13 cellular contexts compared by ENCODE assay signal in the genomic region with DNA sequence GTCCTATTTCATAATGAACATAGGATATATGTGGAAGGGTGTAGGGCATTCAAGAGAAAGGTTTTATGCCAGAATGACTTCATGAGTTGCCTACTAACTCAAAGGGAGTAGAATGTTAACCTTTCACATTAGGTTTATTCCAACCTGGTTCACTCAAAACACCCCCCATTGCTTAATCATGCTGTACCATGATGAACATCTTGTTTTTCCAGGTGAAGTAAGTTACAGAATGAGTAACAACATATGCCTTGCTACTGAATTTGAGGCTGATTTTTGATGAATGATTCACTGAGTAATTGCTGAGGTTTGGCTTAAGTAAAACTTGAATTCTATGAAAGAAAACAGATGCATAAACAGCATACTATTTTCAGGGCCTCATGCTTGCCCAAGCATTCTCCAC. TPM values are rescaled to one million over a fixed set of nuclear protein-coding genes. Genes with fewer than 3 reads are reported as not detected.
A peak's percentile ranks its signal among the peaks of the same experiment; 100 is the strongest.
DNase-seq lines count a peak whose midpoint lies in the region; ATAC-seq and TF ChIP-seq lines count a peak whose summit lies in the region.
"Had no signal": no experiment of that assay in that cellular context is flagged by ENCODE, and none has a peak within 500 bp of the region (broad histone marks: within the 10 kb centered on the region; RNA-seq: fewer than 3 reads in every experiment).

No MANE protein-coding gene starts in this region.

- peaks cover 61% of the 10 kb centered on the region for H3K4me1 Mint-ChIP-seq in MCF 10A (ENCODE audit: insufficient read depth, unreplicated experiment)
- no peaks in the 10 kb centered on the region for H3K4me1 Mint-ChIP-seq in naive thymus-derived CD4-positive, alpha-beta T cell

- no peaks in the 10 kb centered on the region for H3K9me3 ChIP-seq in breast epithelium
- no peaks in the 10 kb centered on the region for H3K9me3 ChIP-seq in naive thymus-derived CD4-positive, alpha-beta T cell (ENCODE audit: control insufficient read depth in 2 of 3, low read length in 3 of 3)
- H3K9me3 ChIP-seq: gastrocnemius medialis had no signal

- H3K27me3 ChIP-seq in breast epithelium, result no peaks in the 10 kb centered on the region
- H3K27me3 ChIP-seq in naive thymus-derived CD4-positive, alpha-beta T cell (ENCODE audit: control insufficient read depth in 2 of 2, insufficient read depth in 2 of 2, low read length in 2 of 2), result peaks cover 0 to 3% of the 10 kb centered on the region in 2 donors
- H3K27me3 ChIP-seq: gastrocnemius medialis had no signal

- H3K4me3 Mint-ChIP-seq in MCF 10A (ENCODE audit: unreplicated experiment), result no peak overlapping the region
- no peak overlapping the region for H3K4me3 Mint-ChIP-seq in naive thymus-derived CD4-positive, alpha-beta T cell
- H3K4me3 Mint-ChIP-seq: activated T-helper 1 cell treated with anti-CD3 and anti-CD28 coated beads, Interleukin-12 subunit alpha, Interleukin-12 subunit beta, Interleukin-2, Interleukin-4 antibody, amounts not matched to agents 30 ng/mL and 10 ng/mL and 1 ng/mL, durations not matched to agents 14 hours and 24 hours and 36 hours; nephron progenitor cell had no signal

- TF ChIP-seq CTCF in MCF 10A (IDR thresholded peaks at IDR 0.05; ENCODE audit: unreplicated experiment) (no peak), breast epithelium (IDR thresholded peaks at IDR 0.05) (no peak), fibroblast of mammary gland (conservative IDR thresholded peaks at IDR 0.05; ENCODE audit: control insufficient read depth, insufficient read depth, low read depth, low read length) (no peak)

- DNase-seq in MCF 10A (ENCODE audit: unreplicated experiment), result peak; percentile 84
- DNase-seq in breast epithelium (ENCODE audit: low spot score in 2 of 2), result no peak
- peak; percentile 62 for DNase-seq in RPMI7951 (ENCODE audit: low read depth)
- peak; percentile 96 for DNase-seq in fibroblast of mammary gland (ENCODE audit: low read depth)
- no peak for DNase-seq in naive thymus-derived CD4-positive, alpha-beta T cell
- DNase-seq: gastrocnemius medialis, GF-D8, nephron progenitor cell had no signal

- H3K4me3 ChIP-seq in breast epithelium (no peak overlapping the region), fibroblast of mammary gland (ENCODE audit: control insufficient read depth, low read depth, low read length) (no peak overlapping the region)
- no peak overlapping the region for H3K4me3 ChIP-seq in naive thymus-derived CD4-positive, alpha-beta T cell (ENCODE audit: low read length)
- H3K4me3 ChIP-seq: gastrocnemius medialis had no signal

- CTCF ChIA-PET in MCF 10A (lab: Yijun Ruan, JAX), result interaction anchor here (0.6 to 2.0 kb wide), 4 partner anchors 60 to 157 kb away, joined by 3 to 8 read pairs (median 4); partner anchors contain the start of gene CLDN1
- CTCF ChIA-PET in naive thymus-derived CD4-positive, alpha-beta T cell (lab: Charles Lee), result no interaction called here

- no peak for TF ChIP-seq POLR2A in breast epithelium (IDR thresholded peaks at IDR 0.05)

- no peaks in the 10 kb centered on the region for H3K27me3 Mint-ChIP-seq in MCF 10A (ENCODE audit: insufficient read depth, unreplicated experiment)
- peaks cover 2 to 17% (median 9%) of the 10 kb centered on the region in 5 donors for H3K27me3 Mint-ChIP-seq in naive thymus-derived CD4-positive, alpha-beta T cell

- no peaks in the 10 kb centered on the region for H3K36me3 Mint-ChIP-seq in MCF 10A (ENCODE audit: insufficient read depth, unreplicated experiment)
- H3K36me3 Mint-ChIP-seq in naive thymus-derived CD4-positive, alpha-beta T cell, result no peaks in the 10 kb centered on the region

- H3K27ac Mint-ChIP-seq in MCF 10A (ENCODE audit: low read depth, unreplicated experiment), result peak overlapping the region; percentile 97
- H3K27ac Mint-ChIP-seq in naive thymus-derived CD4-positive, alpha-beta T cell, result no peak overlapping the region
- H3K27ac Mint-ChIP-seq: activated T-helper 1 cell treated with anti-CD3 and anti-CD28 coated beads, Interleukin-12 subunit alpha, Interleukin-12 subunit beta, Interleukin-2, Interleukin-4 antibody, amounts not matched to agents 30 ng/mL and 10 ng/mL and 1 ng/mL, durations not matched to agents 14 hours and 24 hours and 36 hours; nephron progenitor cell had no signal

- no peaks in the 10 kb centered on the region for H3K36me3 ChIP-seq in breast epithelium
- no peaks in the 10 kb centered on the region for H3K36me3 ChIP-seq in naive thymus-derived CD4-positive, alpha-beta T cell (ENCODE audit: control insufficient read depth in 2 of 3, insufficient read depth in 3 of 3, low read length in 3 of 3)
- H3K36me3 ChIP-seq: gastrocnemius medialis had no signal

- no peak overlapping the region for H3K27ac ChIP-seq in breast epithelium
- H3K27ac ChIP-seq in naive thymus-derived CD4-positive, alpha-beta T cell (ENCODE audit: low read depth, low read length), result no peak overlapping the region
- H3K27ac ChIP-seq: C4-2B, gastrocnemius medialis had no signal

- intact Hi-C loops in MCF 10A (cut with micrococcal nuclease), result loop anchor here (1.0 to 5.0 kb wide), 3 partner anchors 37 to 365 kb away; partner anchors contain the start of gene P3H2
- intact Hi-C loops in breast epithelium (cut with DNase I; ENCODE audit: low total_unique reads), result no loop called here
- intact Hi-C loops in naive thymus-derived CD4-positive, alpha-beta T cell (cut with micrococcal nuclease), result loop anchor here in 1 of 2 donors (5.0 kb wide), 1 partner anchor 315 kb away; no protein-coding TSS in a partner anchor

- POLR2A ChIA-PET in MCF 10A (lab: Yijun Ruan, JAX), result interaction anchor here (0.5 to 11.0 kb wide), 12 partner anchors 13 to 151 kb away, joined by 3 to 132 read pairs (median 4); partner anchors contain the start of gene CLDN1
- POLR2A ChIA-PET in naive thymus-derived CD4-positive, alpha-beta T cell (lab: Charles Lee), result no interaction called here

- H3K9me3 Mint-ChIP-seq in MCF 10A (ENCODE audit: unreplicated experiment), result no peaks in the 10 kb centered on the region
- H3K9me3 Mint-ChIP-seq in naive thymus-derived CD4-positive, alpha-beta T cell, result peaks cover 0 to 4% (median 0%) of the 10 kb centered on the region in 11 donors
- H3K9me3 Mint-ChIP-seq: activated T-helper 1 cell treated with anti-CD3 and anti-CD28 coated beads, Interleukin-12 subunit alpha, Interleukin-12 subunit beta, Interleukin-2, Interleukin-4 antibody, amounts not matched to agents 30 ng/mL and 10 ng/mL and 1 ng/mL, durations not matched to agents 14 hours and 24 hours and 36 hours; nephron progenitor cell had no signal

- no TSS peak for BruUV-seq in MCF 10A (replicated peaks; lab: Mats Ljungman, UMichigan)

- ATAC-seq in naive thymus-derived CD4-positive, alpha-beta T cell, result no peak
- no peak for ATAC-seq in GM19328 (IDR thresholded peaks at IDR 0.05; ENCODE audit: unreplicated experiment)
- ATAC-seq in GM19324 (IDR thresholded peaks at IDR 0.05; ENCODE audit: low FRiP score, unreplicated experiment), result no peak
- no peak for ATAC-seq in HG03571 (IDR thresholded peaks at IDR 0.05; ENCODE audit: unreplicated experiment)
- ATAC-seq: gastrocnemius medialis had no signal

- no peaks in the 10 kb centered on the region for H3K4me1 ChIP-seq in breast epithelium
- H3K4me1 ChIP-seq in naive thymus-derived CD4-positive, alpha-beta T cell (ENCODE audit: control insufficient read depth in 2 of 2, insufficient read depth in 2 of 2, low read length in 2 of 2), result no peaks in the 10 kb centered on the region
- H3K4me1 ChIP-seq: gastrocnemius medialis had no signal

RNA-seq across cellular contexts. Expression of gene CLDN16, which starts 5.9 kb away (rescaled TPM):
- total RNA-seq in MCF 10A (2022) (0.23 TPM in 1 of 2 replicates, not detected in the other), breast epithelium (under 1 TPM in 1 of 3 donors, not detected in 2; 0.29 TPM)
- not detected in 2 replicates for total RNA-seq in RPMI7951 (2014; rRNA removed; shearing (Covaris generic))
- total RNA-seq in naive thymus-derived CD4-positive, alpha-beta T cell, result not detected
- polyA plus RNA-seq in naive thymus-derived CD4-positive, alpha-beta T cell, result not detected
- total RNA-seq: activated T-helper 1 cell treated with anti-CD3 and anti-CD28 coated beads, Interleukin-12 subunit alpha, Interleukin-12 subunit beta, Interleukin-2, Interleukin-4 antibody, amounts not matched to agents 30 ng/mL and 10 ng/mL and 1 ng/mL, durations not matched to agents 14 hours and 24 hours and 36 hours; gastrocnemius medialis had no signal

RNA-seq across cellular contexts. Expression of gene CLDN1, which starts 59.8 kb away (rescaled TPM):
- total RNA-seq in MCF 10A (2022) (197 and 263 TPM in 2 replicates), breast epithelium (10 to 100 TPM in 1 of 3 donors, 1 to 10 TPM in 1, under 1 TPM in 1; 0.80 to 51.8 (median 2.9) TPM)
- 0.59 and 1.3 TPM in 2 replicates for total RNA-seq in RPMI7951 (2014; rRNA removed; shearing (Covaris generic))
- under 1 TPM in 2 of 5 experiments, not detected in 3; 0.08 to 0.32 TPM for total RNA-seq in naive thymus-derived CD4-positive, alpha-beta T cell
- polyA plus RNA-seq in naive thymus-derived CD4-positive, alpha-beta T cell, result under 1 TPM in 1 of 2 donors, not detected in 1; 0.22 TPM

Comparison
In these comparisons a context has a peak if more than half of its experiments do, and no peak if none do; other contexts are left out.
1. DNase-seq: peak in MCF 10A (single experiment), RPMI7951 (single experiment) and fibroblast of mammary gland (single experiment); none in breast epithelium (0 of 2) and naive thymus-derived CD4-positive, alpha-beta T cell (0 of 9).